In genomic region chr20:39645130-39645529, GRCh38 we compare ENCODE assay signal across 1 cellular context.
TF ChIP-seq lines count a peak whose summit lies in the region.

No MANE protein-coding gene starts in this region.

TF ChIP-seq in H1, 55 proteins besides CTCF, POLR2A, EP300 and RAD21:
- no peak for TF ChIP-seq MAFK (IDR thresholded peaks at IDR 0.05; ENCODE audit: low read depth, low read length)
- TF ChIP-seq JUN (IDR thresholded peaks at IDR 0.05; ENCODE audit: low read depth, low read length) = no peak
- no peak for TF ChIP-seq SRF (IDR thresholded peaks at IDR 0.05; ENCODE audit: low read depth, low read length)
- TF ChIP-seq JUND (IDR thresholded peaks at IDR 0.05; ENCODE audit: low read length) = no peak
- TF ChIP-seq KDM1A (IDR thresholded peaks at IDR 0.05; ENCODE audit: borderline replicate concordance, low read length) = no peak
- no peak for TF ChIP-seq RXRA (IDR thresholded peaks at IDR 0.05; ENCODE audit: insufficient read depth, low read depth, low read length)
- no peak for TF ChIP-seq YY1 (IDR thresholded peaks at IDR 0.05; ENCODE audit: low read depth, low read length)
- TF ChIP-seq ATF2 (IDR thresholded peaks at IDR 0.05; ENCODE audit: low read length) = no peak
- no peak for TF ChIP-seq TEAD4 (IDR thresholded peaks at IDR 0.05; ENCODE audit: low read depth, low read length)
- TF ChIP-seq CHD7 (IDR thresholded peaks at IDR 0.05; ENCODE audit: insufficient replicate concordance, low read length) = no peak
- no peak for TF ChIP-seq TBP (IDR thresholded peaks at IDR 0.05; ENCODE audit: low read depth, low read length)
- TF ChIP-seq FOSL1 (IDR thresholded peaks at IDR 0.05; ENCODE audit: insufficient read depth, low read depth, low read length) = no peak
- TF ChIP-seq RBBP5 (IDR thresholded peaks at IDR 0.05; ENCODE audit: borderline replicate concordance, low read depth, low read length) = no peak
- no peak for TF ChIP-seq BACH1 (IDR thresholded peaks at IDR 0.05; ENCODE audit: low read length)
- TF ChIP-seq KDM4A (IDR thresholded peaks at IDR 0.05; ENCODE audit: low read depth, low read length, severe bottlenecking) = no peak
